8 cellular contexts compared by ENCODE assay signal in the genomic region with DNA sequence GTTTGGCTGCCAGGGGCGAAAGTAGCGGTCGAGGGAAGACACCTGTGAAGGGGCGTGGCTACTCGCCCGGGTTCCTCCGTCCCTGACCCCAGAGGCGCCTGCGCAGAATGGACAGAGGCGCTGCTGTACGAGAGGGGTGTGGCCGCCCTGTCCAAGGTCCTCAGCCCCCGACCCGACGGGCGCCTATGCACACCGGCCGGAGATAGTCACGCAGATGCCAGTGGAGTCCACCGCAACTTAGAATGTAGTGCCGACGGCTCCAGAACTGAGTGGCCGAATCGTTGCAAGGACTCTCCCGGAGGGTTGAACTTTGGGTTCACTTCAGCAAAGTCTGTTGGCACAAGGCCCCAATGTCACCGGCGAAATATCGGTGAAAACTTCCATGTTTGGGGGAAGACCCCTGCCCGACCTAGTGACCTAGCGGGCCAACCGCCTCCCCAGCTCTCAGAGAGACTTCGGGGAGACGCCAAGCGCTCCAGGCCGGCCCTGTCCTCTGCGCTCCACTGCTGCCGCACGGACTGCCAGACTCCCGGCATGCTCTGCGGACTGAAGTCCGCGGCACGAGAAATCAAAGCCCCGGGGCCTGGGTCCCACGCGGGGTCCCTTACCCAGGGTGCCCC. TPM values are rescaled to one million over a fixed set of nuclear protein-coding genes. Genes with fewer than 3 reads are reported as not detected.
DNase-seq lines count a peak whose midpoint lies in the region; ATAC-seq and TF ChIP-seq lines count a peak whose summit lies in the region.

No MANE protein-coding gene starts in this region.

- no peaks in the 10 kb centered on the region for H3K27me3 ChIP-seq in WERI-Rb-1 (ENCODE audit: insufficient read depth, low read depth, severe bottlenecking)
- H3K27me3 ChIP-seq in breast epithelium = no peaks in the 10 kb centered on the region
- H3K27me3 ChIP-seq in spleen (replicated peaks in 1 of 7) = peaks cover 0 to 8% (median 0%) of the 10 kb centered on the region in 7 donors

- in situ Hi-C loops in GM13977 (cut with MboI; ENCODE audit: low pct_unique_long_range_greater_than_20kb, low sequenced_read_pairs, unreplicated experiment) = loop anchor here (25.0 kb wide), 1 partner anchor 114 kb away; the partner anchor contains the start of gene ARHGAP5

- H3K4me3 ChIP-seq in WERI-Rb-1 (ENCODE audit: low read depth, low read length) (peak overlapping the region; percentile 92), breast epithelium (peak overlapping the region; percentile 67 to 87 (median 75)), spleen (peak overlapping the region; percentile 60 to 80 (median 69))

- TF ChIP-seq POLR2A in breast epithelium (IDR thresholded peaks at IDR 0.05) = no peak
- TF ChIP-seq POLR2A in spleen (IDR thresholded peaks at IDR 0.05) = peak in 1 of 3 donors; percentile 25

- H3K36me3 ChIP-seq in WERI-Rb-1 (no peaks in the 10 kb centered on the region), breast epithelium (no peaks in the 10 kb centered on the region), spleen (no peaks in the 10 kb centered on the region)

- TF ChIP-seq CTCF in GM13977 (IDR thresholded peaks at IDR 0.05; ENCODE audit: extremely low read depth, insufficient read depth, missing control alignments) = no peak
- TF ChIP-seq CTCF in WERI-Rb-1 (IDR thresholded peaks at IDR 0.05; ENCODE audit: low read depth, low read length) = no peak
- no peak for TF ChIP-seq CTCF in breast epithelium (IDR thresholded peaks at IDR 0.05)
- no peak for TF ChIP-seq CTCF in spleen (IDR thresholded peaks at IDR 0.05 in 8 of 11, conservative IDR thresholded peaks at IDR 0.05 in 3 of 11)

- WGBS in spleen, 5 donors = 0 to 1% (median 0%) methylated on average over 11 to 46 of the region's 46 CpGs

- intact Hi-C loops in breast epithelium (cut with DNase I; ENCODE audit: low total_unique reads) = no loop called here
- intact Hi-C loops in spleen (cut with DNase I; ENCODE audit: low total_unique reads) = loop anchor here (5.0 kb wide), 1 partner anchor 124 kb away; the partner anchor contains the start of gene ARHGAP5

- H3K9me3 ChIP-seq in WERI-Rb-1 (ENCODE audit: severe bottlenecking) (no peaks in the 10 kb centered on the region), breast epithelium (no peaks in the 10 kb centered on the region), spleen (no peaks in the 10 kb centered on the region)

- peak; percentile 64 for ATAC-seq in HG02885 (IDR thresholded peaks at IDR 0.05; ENCODE audit: poor library complexity, unreplicated experiment)

- H3K4me1 ChIP-seq in breast epithelium = no peaks in the 10 kb centered on the region
- H3K4me1 ChIP-seq in spleen = peaks cover 5 to 49% (median 27%) of the 10 kb centered on the region in 6 donors

- H3K27ac ChIP-seq in WERI-Rb-1 (peak overlapping the region; percentile 98), breast epithelium (peak overlapping the region; percentile 92 to 94), spleen (peak overlapping the region; percentile 87 to 97 (median 92))

- DNase-seq in GM13977 (ENCODE audit: low spot score) = peak; percentile 62
- peak; percentile 78 for DNase-seq in NCI-H187 treated with DMSO at 0.1 percent for 48 hours (lab: John Stamatoyannopoulos, UW)
- peak; percentile 96 for DNase-seq in WERI-Rb-1
- peak; percentile 81 to 85 for DNase-seq in breast epithelium (ENCODE audit: low spot score in 2 of 2)
- peak; percentile 75 for DNase-seq in iris pigment epithelial cell (ENCODE audit: low read depth)
- DNase-seq in spleen = peak; percentile 96
- DNase-seq in epidermal melanocyte (ENCODE audit: insufficient read length, low spot score) = no peak

RNA-seq across cellular contexts. Expression of gene RNU6-7, which starts 0.5 kb away (rescaled TPM):
- total RNA-seq in breast epithelium = not detected
- not detected for total RNA-seq in spleen
- polyA plus RNA-seq in spleen = not detected

RNA-seq across cellular contexts. Expression of gene RNU6-8, which starts 1.8 kb away (rescaled TPM):
- total RNA-seq in breast epithelium (not detected), spleen (not detected)
- not detected for polyA plus RNA-seq in spleen
